ENCODE assay signal across 8 cellular contexts in genomic region chr20:61886721-61887658, GRCh38.
DNase-seq lines count a peak whose midpoint lies in the region; ATAC-seq and TF ChIP-seq lines count a peak whose summit lies in the region.

No MANE protein-coding gene starts in this region.

- no peak overlapping the region for H3K4me3 ChIP-seq in Caco-2 (ENCODE audit: low read depth, low read length)
- no peak overlapping the region for H3K4me3 ChIP-seq in HAP-1
- no peak overlapping the region for H3K4me3 ChIP-seq in brain microvascular endothelial cell (ENCODE audit: low read depth, low read length)
- H3K4me3 ChIP-seq in left lung, result no peak overlapping the region

- 0 out of 2 replicates have a peak, but pooled peaks cover 2% of the 10 kb centered on the region for H3K9me3 ChIP-seq in Caco-2
- H3K9me3 ChIP-seq in HAP-1, result no peaks in the 10 kb centered on the region
- no peaks in the 10 kb centered on the region for H3K9me3 ChIP-seq in left lung

- H3K27me3 Mint-ChIP-seq in Caco-2 (ENCODE audit: insufficient read depth, unreplicated experiment), result peaks cover 30% of the 10 kb centered on the region

- CTCF ChIA-PET in Caco-2 (lab: Charles Lee), result interaction anchor here (0.5 to 3.0 kb wide), 11 partner anchors 10 to 327 kb away, joined by 3 to 14 read pairs (median 4); no protein-coding TSS in a partner anchor

- TF ChIP-seq CTCF in Caco-2 (IDR thresholded peaks at IDR 0.05; ENCODE audit: insufficient read depth in 1 of 2, low read depth in 1 of 2, low read length in 1 of 2, severe bottlenecking in 1 of 2, unreplicated experiment in 1 of 2) (peak; percentile 96 to 97), brain microvascular endothelial cell (IDR thresholded peaks at IDR 0.05; ENCODE audit: low read depth, low read length, missing control alignments) (peak; percentile 88), left lung (IDR thresholded peaks at IDR 0.05) (peak; percentile 48 to 53)

- no peak overlapping the region for H3K27ac ChIP-seq in brain microvascular endothelial cell
- H3K27ac ChIP-seq in left lung, result no peak overlapping the region

- H3K9me3 Mint-ChIP-seq in Caco-2 (ENCODE audit: unreplicated experiment), result peaks cover 20% of the 10 kb centered on the region
- H3K9me3 Mint-ChIP-seq in stimulated activated effector memory CD8-positive, alpha-beta T cell treated with anti-CD3 and anti-CD28 coated beads, Interleukin-12 subunit alpha, Interleukin-12 subunit beta, amount 100 ng/mL, for 72 hours, result peaks cover 4% of the 10 kb centered on the region

- no peak overlapping the region for H3K4me3 Mint-ChIP-seq in Caco-2 (ENCODE audit: unreplicated experiment)
- H3K4me3 Mint-ChIP-seq in stimulated activated effector memory CD8-positive, alpha-beta T cell treated with anti-CD3 and anti-CD28 coated beads, Interleukin-12 subunit alpha, Interleukin-12 subunit beta, amount 100 ng/mL, for 72 hours, result no peak overlapping the region

- H3K4me1 ChIP-seq in Caco-2 (no peaks in the 10 kb centered on the region), HAP-1 (no peaks in the 10 kb centered on the region), left lung (no peaks in the 10 kb centered on the region)

- H3K36me3 ChIP-seq in Caco-2 (ENCODE audit: control insufficient read depth, insufficient read depth, low read length), result no peaks in the 10 kb centered on the region
- no peaks in the 10 kb centered on the region for H3K36me3 ChIP-seq in HAP-1 (replicated peaks)
- no peaks in the 10 kb centered on the region for H3K36me3 ChIP-seq in brain microvascular endothelial cell (replicated peaks)
- no peaks in the 10 kb centered on the region for H3K36me3 ChIP-seq in left lung

- in situ Hi-C loops in HAP-1 (cut with MboI; ENCODE audit: low sequenced_read_pairs), result loop anchor here (25.0 kb wide), 2 partner anchors 1675 to 1925 kb away; partner anchors contain the start of gene CDH26
- in situ Hi-C loops in brain microvascular endothelial cell (cut with HindIII; ENCODE audit: low pct_ligation_motif_present, low sequenced_read_pairs), result no loop called here

- peak; percentile 76 to 83 for DNase-seq in Caco-2
- DNase-seq in HAP-1 (ENCODE audit: low spot score in 2 of 2), result peak; percentile 47 to 67
- peak; percentile 20 for DNase-seq in brain microvascular endothelial cell
- peak in 1 of 2 donors; percentile 54 for DNase-seq in left lung
- DNase-seq in stimulated activated effector memory CD8-positive, alpha-beta T cell treated with anti-CD3 and anti-CD28 coated beads, Interleukin-12 subunit alpha, Interleukin-12 subunit beta, amount 100 ng/mL, for 72 hours (ENCODE audit: low spot score in 2 of 2), result peak in 1 of 2 donors; percentile 53
- DNase-seq in stimulated activated naive CD4-positive, alpha-beta T cell treated with Interleukin-2 at 50 U/mL for 16 hours (lab: John Stamatoyannopoulos, UW), result no peak

- no TSS peak for BruUV-seq in Caco-2 (replicated peaks; lab: Mats Ljungman, UMichigan)

- POLR2A ChIA-PET in Caco-2 (lab: Charles Lee), result no interaction called here

- peaks cover 9% of the 10 kb centered on the region for H3K27me3 ChIP-seq in Caco-2 (replicated peaks; ENCODE audit: control insufficient read depth, insufficient read depth, low read length)
- peaks cover 22% of the 10 kb centered on the region for H3K27me3 ChIP-seq in HAP-1 (ENCODE audit: low read depth)
- H3K27me3 ChIP-seq in brain microvascular endothelial cell (replicated peaks), result no peaks in the 10 kb centered on the region
- H3K27me3 ChIP-seq in left lung, result peaks cover 0 to 65% of the 10 kb centered on the region in 2 donors

- H3K27ac Mint-ChIP-seq in Caco-2 (ENCODE audit: unreplicated experiment), result no peak overlapping the region
- H3K27ac Mint-ChIP-seq in stimulated activated effector memory CD8-positive, alpha-beta T cell treated with anti-CD3 and anti-CD28 coated beads, Interleukin-12 subunit alpha, Interleukin-12 subunit beta, amount 100 ng/mL, for 72 hours, result no peak overlapping the region

- intact Hi-C loops in Caco-2 (cut with micrococcal nuclease; ENCODE audit: unreplicated experiment), result no loop called here
- intact Hi-C loops in left lung (cut with DNase I), result no loop called here

- no peaks in the 10 kb centered on the region for H3K36me3 Mint-ChIP-seq in Caco-2 (ENCODE audit: insufficient read depth, unreplicated experiment)
- no peaks in the 10 kb centered on the region for H3K36me3 Mint-ChIP-seq in stimulated activated effector memory CD8-positive, alpha-beta T cell treated with anti-CD3 and anti-CD28 coated beads, Interleukin-12 subunit alpha, Interleukin-12 subunit beta, amount 100 ng/mL, for 72 hours

- ATAC-seq in left lung (peak; percentile 58), GM19351 (IDR thresholded peaks at IDR 0.05; ENCODE audit: unreplicated experiment) (no peak)
- peak; percentile 35 for ATAC-seq in stimulated activated effector memory CD8-positive, alpha-beta T cell treated with anti-CD3 and anti-CD28 coated beads, Interleukin-12 subunit alpha, Interleukin-12 subunit beta, amount 100 ng/mL, for 72 hours

- H3K4me1 Mint-ChIP-seq in Caco-2 (ENCODE audit: low read depth, unreplicated experiment), result no peaks in the 10 kb centered on the region
- H3K4me1 Mint-ChIP-seq in stimulated activated effector memory CD8-positive, alpha-beta T cell treated with anti-CD3 and anti-CD28 coated beads, Interleukin-12 subunit alpha, Interleukin-12 subunit beta, amount 100 ng/mL, for 72 hours, result peaks cover 13% of the 10 kb centered on the region

TF ChIP-seq in PFSK-1, 5 proteins besides CTCF, POLR2A, EP300 and RAD21:
- no peak for TF ChIP-seq TAF1 (IDR thresholded peaks at IDR 0.05; ENCODE audit: borderline replicate concordance, insufficient read depth, low read length)
- TF ChIP-seq FOXP2 (optimal IDR thresholded peaks at IDR 0.05; ENCODE audit: borderline replicate concordance, extremely low read depth, extremely low read length, insufficient read depth), result peak; percentile 63
TF ChIP-seq in PFSK-1: peak in this region for 1.
